ENCODE assay signal across 23 cellular contexts in genomic region chr6:8000080-8001035, GRCh38.
DNase-seq lines count a peak whose midpoint lies in the region; ATAC-seq, FAIRE-seq and TF ChIP-seq lines count a peak whose summit lies in the region.
"Had no signal": no experiment of that assay in that cellular context is flagged by ENCODE, and none has a peak within 500 bp of the region (broad histone marks: within the 10 kb centered on the region; RNA-seq: fewer than 3 reads in every experiment).

No MANE protein-coding gene starts in this region.

- no peaks in the 10 kb centered on the region for H3K4me1 ChIP-seq in right lobe of liver
- H3K4me1 ChIP-seq in HepG2 (ENCODE audit: insufficient read depth, low read length): 0 out of 2 replicates have a peak, but pooled peaks cover 9% of the 10 kb centered on the region
- H3K4me1 ChIP-seq: ascending aorta, left lung, tibial nerve had no signal

- H3K9me3 ChIP-seq in right lobe of liver (no peaks in the 10 kb centered on the region), HepG2 (ENCODE audit: low read length) (no peaks in the 10 kb centered on the region)
- H3K9me3 ChIP-seq: ascending aorta, BE2C, left lung, tibial nerve had no signal

- CTCF ChIA-PET in HepG2 (lab: Yijun Ruan, JAX; ENCODE audit: low intra/inter-chr PET ratio, low total read pairs): no interaction called here

- no peaks in the 10 kb centered on the region for H4K20me1 ChIP-seq in HepG2 (ENCODE audit: insufficient read depth, low read length)

- no TSS peak for BruUV-seq in HepG2 (replicated peaks; lab: Mats Ljungman, UMichigan)

- 86% methylated on average over 5 of the region's 5 CpGs for WGBS in right lobe of liver (ENCODE audit: insufficient coverage, low coverage, low lambda C conversion rate, missing lambda C conversion rate)
- WGBS in HepG2 (ENCODE audit: low lambda C conversion rate): 92% methylated on average over 5 of the region's 5 CpGs

- TF ChIP-seq CTCF in right lobe of liver (IDR thresholded peaks at IDR 0.05): no peak
- no peak for TF ChIP-seq CTCF in HepG2 (CRISPR knock-in tag; IDR thresholded peaks at IDR 0.05)

- no peaks in the 10 kb centered on the region for H3K79me2 ChIP-seq in HepG2 (ENCODE audit: insufficient read depth, low read length)

- POLR2A ChIA-PET in HepG2 (lab: Yijun Ruan, JAX): no interaction called here

- TF ChIP-seq EP300 in HepG2 (IDR thresholded peaks at IDR 0.05; ENCODE audit: low read depth in 2 of 2, low read length in 2 of 2) (no peak), HepG2 (CRISPR knock-in tag; IDR thresholded peaks at IDR 0.05; ENCODE audit: borderline replicate concordance) (no peak)

- no peak overlapping the region for H3K9ac ChIP-seq in HepG2 (ENCODE audit: insufficient read depth, low read depth, low read length)
- H3K9ac ChIP-seq: KMS-11 had no signal

- in situ Hi-C loops in HepG2 (cut with HindIII; ENCODE audit: extremely low pct_ligation_motif_present, low pct_unique_long_range_greater_than_20kb): no loop called here

- FAIRE-seq in HepG2 (lab: Jason Lieb, UNC): no peak
- FAIRE-seq: H1, HTR-8/SVneo had no signal

- TF ChIP-seq POLR2A in right lobe of liver (IDR thresholded peaks at IDR 0.05) (no peak), HepG2 (IDR thresholded peaks at IDR 0.05; ENCODE audit: insufficient read depth in 1 of 2, low read depth in 2 of 2, low read length in 2 of 2) (no peak)

- H3K27ac ChIP-seq in right lobe of liver: no peak overlapping the region
- H3K27ac ChIP-seq in HepG2 (ENCODE audit: extremely low read length, insufficient read depth, low read length): no peak overlapping the region
- H3K27ac ChIP-seq: ascending aorta, KMS-11, tibial nerve had no signal

- ATAC-seq in right lobe of liver (peak; percentile 42 to 85 (median 67)), HepG2 (no peak), left lobe of liver (peak; percentile 29), HG03460 (IDR thresholded peaks at IDR 0.05; ENCODE audit: unreplicated experiment) (no peak), HG03280 (IDR thresholded peaks at IDR 0.05; ENCODE audit: unreplicated experiment) (no peak), GM21423 (IDR thresholded peaks at IDR 0.05; ENCODE audit: unreplicated experiment) (no peak)
- ATAC-seq: activated CD4-positive, alpha-beta T cell treated with anti-CD3 and anti-CD28 coated beads for 36 hours; left lung; naive thymus-derived CD8-positive, alpha-beta T cell had no signal

- H3K36me3 ChIP-seq in right lobe of liver: no peaks in the 10 kb centered on the region
- no peaks in the 10 kb centered on the region for H3K36me3 ChIP-seq in HepG2 (replicated peaks in 1 of 2; ENCODE audit: control insufficient read depth in 1 of 2, insufficient read depth in 2 of 2, low read length in 2 of 2)
- H3K36me3 ChIP-seq: ascending aorta, BE2C, left lung, tibial nerve had no signal

- H2AFZ ChIP-seq in HepG2 (ENCODE audit: low read length): no peak overlapping the region

- H3K4me3 ChIP-seq in right lobe of liver: no peak overlapping the region
- H3K4me3 ChIP-seq in HepG2 (replicated peaks in 1 of 3; ENCODE audit: insufficient read depth in 1 of 3, low read depth in 2 of 3, low read length in 3 of 3): no peak overlapping the region
- H3K4me3 ChIP-seq: ascending aorta, left lung, tibial nerve had no signal

- DNase-seq in right lobe of liver (no peak), HepG2 (ENCODE audit: low spot score) (no peak), dermis microvascular lymphatic vessel endothelial cell (ENCODE audit: low read depth in 2 of 2) (peak; percentile 98), left lobe of liver (ENCODE audit: low spot score) (no peak), NCI-H2196 treated with DMSO at 0.1 percent for 48 hours (lab: John Stamatoyannopoulos, UW; ENCODE audit: unreplicated experiment) (no peak)
- DNase-seq: activated CD4-positive, alpha-beta T cell treated with anti-CD3 and anti-CD28 coated beads for 36 hours; activated effector memory CD4-positive, alpha-beta T cell treated with Interleukin-2 at 50 U/mL for 16 hours; BE2C; cerebellar nuclear complex; left lung; midbrain; naive thymus-derived CD8-positive, alpha-beta T cell; NCI-H1417 treated with DMSO at 0.1 percent for 48 hours; NCI-H2081; nucleus accumbens had no signal

- no peak for TF ChIP-seq RAD21 in HepG2 (CRISPR knock-in tag; IDR thresholded peaks at IDR 0.05)

- H3K4me2 ChIP-seq in HepG2 (ENCODE audit: low read depth, low read length): no peak overlapping the region
- H3K4me2 ChIP-seq: KMS-11 had no signal

- H3K27me3 ChIP-seq in right lobe of liver (no peaks in the 10 kb centered on the region), HepG2 (ENCODE audit: control insufficient read depth in 1 of 2, insufficient read depth in 2 of 2, low read length in 2 of 2) (no peaks in the 10 kb centered on the region)
- H3K27me3 ChIP-seq: ascending aorta, BE2C, left lung, tibial nerve had no signal

- intact Hi-C loops in right lobe of liver (cut with DNase I) (loop anchor here in 1 of 2 donors (5.0 kb wide), 1 partner anchor 273 kb away; the partner anchor contains the start of gene BMP6), HepG2 (cut with micrococcal nuclease; ENCODE audit: unreplicated experiment) (no loop called here)

TF ChIP-seq in HepG2, 621 proteins besides CTCF, POLR2A, EP300 and RAD21:
- TF ChIP-seq AKAP8 (CRISPR knock-in tag; IDR thresholded peaks at IDR 0.05): no peak

Comparison
In these comparisons a context has a peak if more than half of its experiments do, and no peak if none do; other contexts are left out.
1. ATAC-seq: peak in right lobe of liver (4 of 4) and left lobe of liver (single experiment); none in HepG2 (single experiment), HG03460 (single experiment), HG03280 (single experiment) and GM21423 (single experiment).
2. DNase-seq: peak in dermis microvascular lymphatic vessel endothelial cell (2 of 2); none in right lobe of liver (0 of 3), HepG2 (single experiment), left lobe of liver (single experiment) and NCI-H2196 treated with DMSO at 0.1 percent for 48 hours (single experiment).